21 cellular contexts compared by ENCODE assay signal in the genomic region with DNA sequence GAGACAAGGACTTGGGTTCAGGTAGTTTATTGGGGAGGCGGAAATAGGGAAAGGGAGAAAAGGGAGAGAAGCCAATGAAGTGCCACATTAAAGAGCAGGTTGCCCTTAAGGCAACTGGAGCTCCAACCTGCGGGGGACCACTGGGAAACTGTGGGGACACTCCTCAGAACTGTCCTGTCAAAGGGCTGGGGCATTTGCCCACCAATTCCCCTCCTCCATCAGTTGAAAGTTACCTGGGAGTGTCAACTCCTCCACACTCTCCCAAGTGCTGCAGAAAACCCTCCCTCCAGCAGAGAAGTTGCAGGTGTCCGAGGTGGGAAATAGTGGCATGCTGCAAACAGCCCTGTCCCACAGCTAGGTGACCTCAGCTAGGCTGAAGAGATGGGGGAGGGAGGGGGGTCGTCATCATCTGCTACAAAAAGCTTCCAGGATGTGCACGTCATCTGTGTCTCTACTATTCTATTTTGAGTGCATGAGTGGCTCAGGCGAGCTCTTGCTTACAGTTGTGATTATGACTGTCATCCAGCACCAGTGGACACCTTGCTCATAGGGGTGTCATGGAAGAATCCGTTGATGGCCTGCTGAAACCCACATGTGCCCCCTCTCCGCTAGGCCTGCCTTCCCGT. TPM values are rescaled to one million over a fixed set of nuclear protein-coding genes. Genes with fewer than 3 reads are reported as not detected.
DNase-seq lines count a peak whose midpoint lies in the region; ATAC-seq and TF ChIP-seq lines count a peak whose summit lies in the region.
"Had no signal": no experiment of that assay in that cellular context is flagged by ENCODE, and none has a peak within 500 bp of the region (broad histone marks: within the 10 kb centered on the region; RNA-seq: fewer than 3 reads in every experiment).

No MANE protein-coding gene starts in this region.

- peaks cover 0 to 72% of the 10 kb centered on the region in 2 experiments; a peak in 3 of 5 replicates for H3K9me3 Mint-ChIP-seq in H9
- peaks cover 4% of the 10 kb centered on the region; the same call in 1 of the 2 replicates for H3K9me3 Mint-ChIP-seq in WTC11
- H3K9me3 Mint-ChIP-seq: IgD-negative memory B cell had no signal

- H3K14ac ChIP-seq in H9 (ENCODE audit: insufficient read depth, low read length) = no peak overlapping the region
- H3K14ac ChIP-seq in neuronal stem cell (ENCODE audit: low read length) = no peak overlapping the region

- H4K91ac ChIP-seq in H9 (ENCODE audit: insufficient read length, low read depth, low read length) (no peak overlapping the region), neuronal stem cell (ENCODE audit: low read depth, low read length, poor library complexity) (no peak overlapping the region)

- H2AK5ac ChIP-seq in H9 (ENCODE audit: insufficient read length, low read length) (no peak overlapping the region), neuronal stem cell (ENCODE audit: low read depth, low read length) (no peak overlapping the region)

- H2BK5ac ChIP-seq in H9 (ENCODE audit: insufficient read length, low read length) = no peak overlapping the region
- no peak overlapping the region for H2BK5ac ChIP-seq in neuronal stem cell (ENCODE audit: low read length)

- no peak overlapping the region for H3K18ac ChIP-seq in H9 (ENCODE audit: insufficient read length, low read depth, low read length)
- no peak overlapping the region for H3K18ac ChIP-seq in neuronal stem cell (ENCODE audit: low read length)

- CTCF ChIA-PET in WTC11 (lab: Charles Lee) = interaction anchor here (1.1 to 2.5 kb wide), 7 partner anchors 9 to 96 kb away, joined by 4 to 15 read pairs (median 4); partner anchors contain the start of gene APLN

- no peak overlapping the region for H2BK15ac ChIP-seq in H9 (ENCODE audit: low read depth, low read length)
- no peak overlapping the region for H2BK15ac ChIP-seq in neuronal stem cell (ENCODE audit: low read length)

- H3K4ac ChIP-seq in H9 (ENCODE audit: low read depth, low read length) (no peak overlapping the region), neuronal stem cell (ENCODE audit: low read length) (no peak overlapping the region)

- no peak overlapping the region for H2AFZ ChIP-seq in H9 (ENCODE audit: low read length)
- H2AFZ ChIP-seq in neuronal stem cell (ENCODE audit: low read length) = no peak overlapping the region

- no peaks in the 10 kb centered on the region for H4K20me1 ChIP-seq in H9 (ENCODE audit: control insufficient read depth, insufficient read depth, insufficient read length)

- no peak overlapping the region for H3K23ac ChIP-seq in H9 (ENCODE audit: insufficient read length, low read depth, low read length)
- H3K23ac ChIP-seq in neuronal stem cell (ENCODE audit: low read depth, low read length, poor library complexity) = peak overlapping the region; percentile 65

- H3K27me3 ChIP-seq in H9 (ENCODE audit: insufficient read depth, low read length) = no peaks in the 10 kb centered on the region; the same call in 1 of the 2 replicates
- H3K27me3 ChIP-seq in neuronal stem cell (ENCODE audit: control insufficient read depth in 3 of 3, insufficient read depth in 3 of 3, low read depth in 1 of 3, low read length in 3 of 3) = peaks cover 0 to 16% (median 0%) of the 10 kb centered on the region in 3 experiments
- H3K27me3 ChIP-seq: Peyer's patch had no signal

- H3K4me1 ChIP-seq in H9 (ENCODE audit: insufficient read depth, low read length) (peaks cover 9% of the 10 kb centered on the region; the same call in 1 of the 2 replicates), neuronal stem cell (ENCODE audit: control insufficient read depth in 2 of 2, insufficient read depth in 1 of 2, low read depth in 1 of 2, low read length in 2 of 2) (no peaks in the 10 kb centered on the region)
- H3K4me1 ChIP-seq: HAP-1, Peyer's patch had no signal

- intact Hi-C loops in sciatic nerve (cut with DNase I) = no loop called here

- no CpG with 5 or more reads among the region's 9 CpGs for WGBS in H9 (ENCODE audit: extremely low coverage, insufficient read length, low lambda C conversion rate)
- no CpG with 5 or more reads among the region's 9 CpGs for WGBS in neuronal stem cell (ENCODE audit: extremely low coverage in 2 of 2, insufficient read length in 2 of 2, insufficient replicate concordance in 1 of 2), 2 donors

- TF ChIP-seq CTCF in H9 (conservative IDR thresholded peaks at IDR 0.05) (no peak), WTC11 (IDR thresholded peaks at IDR 0.05) (no peak)

- DNase-seq in DMS53 (lab: John Stamatoyannopoulos, UW) (peak; percentile 46), DMS53 treated with DMSO at 0.1 percent for 48 hours (lab: John Stamatoyannopoulos, UW; ENCODE audit: unreplicated experiment) (no peak), H9 (peak; percentile 26), WTC11 (ENCODE audit: low spot score) (no peak), neuronal stem cell (ENCODE audit: low spot score) (no peak), NCI-H1417 treated with DMSO at 0.1 percent for 48 hours (lab: John Stamatoyannopoulos, UW) (no peak), sciatic nerve (ENCODE audit: low spot score) (no peak)
- DNase-seq: 8988T, GF-D8, NCI-H1105 treated with DMSO at 0.1 percent for 48 hours, NCI-H1930, NCI-H2171 treated with DMSO at 0.1 percent for 48 hours, NCI-H446 treated with DMSO at 0.1 percent for 48 hours, NCI-H748 treated with DMSO at 0.1 percent for 48 hours, Peyer's patch, SHP77 treated with DMSO at 0.1 percent for 48 hours had no signal

- H3K27me3 Mint-ChIP-seq in H9 (ENCODE audit: low read depth) (peaks cover 36% of the 10 kb centered on the region), WTC11 (ENCODE audit: low read depth) (peaks cover 4% of the 10 kb centered on the region)

- POLR2A ChIA-PET in WTC11 (lab: Charles Lee) = no interaction called here

- H4K8ac ChIP-seq in H9 (replicated peaks; ENCODE audit: insufficient read length, low read depth, low read length) (no peak overlapping the region), neuronal stem cell (ENCODE audit: low read depth, low read length) (no peak overlapping the region)

- no peaks in the 10 kb centered on the region for H3K79me1 ChIP-seq in H9 (ENCODE audit: insufficient read depth, low read depth, low read length, poor library complexity, severe bottlenecking)
- no peaks in the 10 kb centered on the region for H3K79me1 ChIP-seq in neuronal stem cell (ENCODE audit: low read depth, low read length)

- H3K23me2 ChIP-seq in H9 (ENCODE audit: insufficient read length, low read depth, low read length, poor library complexity, severe bottlenecking) = no peaks in the 10 kb centered on the region

- H3K4me3 Mint-ChIP-seq in H9 (peak overlapping the region in 1 of 2 experiments; percentile 71; a peak in 3 of 5 replicates), WTC11 (peak overlapping the region; percentile 50)
- H3K4me3 Mint-ChIP-seq: IgD-negative memory B cell had no signal

- no peak overlapping the region for H3K4me3 ChIP-seq in neuronal stem cell (ENCODE audit: low read length in 2 of 2)
- H3K4me3 ChIP-seq: HAP-1, Peyer's patch had no signal

- ATAC-seq in WTC11 (peak; percentile 16; the same call in 1 of the 2 replicates), GM18870 (IDR thresholded peaks at IDR 0.05; ENCODE audit: unreplicated experiment) (no peak), sciatic nerve (no peak)

- no peak overlapping the region for H4K5ac ChIP-seq in H9 (ENCODE audit: insufficient read length, low read depth, low read length)

- H3K9ac ChIP-seq in H9 (ENCODE audit: extremely low read depth, insufficient read length, low read length) (no peak overlapping the region), neuronal stem cell (ENCODE audit: low read depth, low read length, poor library complexity) (no peak overlapping the region)

- H3K4me1 Mint-ChIP-seq in H9 = peaks cover 33 to 40% of the 10 kb centered on the region in 2 experiments
- peaks cover 48% of the 10 kb centered on the region for H3K4me1 Mint-ChIP-seq in WTC11
- H3K4me1 Mint-ChIP-seq: IgD-negative memory B cell had no signal

- no peak overlapping the region for H2BK120ac ChIP-seq in H9 (ENCODE audit: low read depth, low read length, poor library complexity, severe bottlenecking)
- no peak overlapping the region for H2BK120ac ChIP-seq in neuronal stem cell (ENCODE audit: low read depth, low read length)

- H3K27ac Mint-ChIP-seq in H9 = peak overlapping the region in 2 of 3 experiments; percentile 72 to 83; a peak in 3 of 7 replicates
- peak overlapping the region; percentile 79 for H3K27ac Mint-ChIP-seq in WTC11
- H3K27ac Mint-ChIP-seq: IgD-negative memory B cell had no signal

- H3T11ph ChIP-seq in H9 (ENCODE audit: low read length) = no peak overlapping the region

- no peaks in the 10 kb centered on the region for H3K79me2 ChIP-seq in H9 (ENCODE audit: insufficient read depth, low read length)

- H3K27ac ChIP-seq in H9 (ENCODE audit: insufficient read length, low read depth, low read length) (peak overlapping the region; percentile 36), neuronal stem cell (replicated peaks; ENCODE audit: low read length) (no peak overlapping the region)
- H3K27ac ChIP-seq: Peyer's patch had no signal

- H3K4me2 ChIP-seq in H9 (ENCODE audit: insufficient read depth, insufficient read length, low read length) (peak overlapping the region; percentile 27), neuronal stem cell (ENCODE audit: insufficient read depth, low read length, poor library complexity, severe bottlenecking) (no peak overlapping the region)

- no peaks in the 10 kb centered on the region for H3K36me3 ChIP-seq in neuronal stem cell (replicated peaks in 1 of 2; ENCODE audit: control insufficient read depth in 2 of 2, insufficient read depth in 2 of 2, low read length in 2 of 2)
- H3K36me3 ChIP-seq: HAP-1, Peyer's patch had no signal

- H2BK12ac ChIP-seq in H9 (ENCODE audit: insufficient read length, low read depth, low read length) (no peak overlapping the region), neuronal stem cell (ENCODE audit: low read length) (no peak overlapping the region)

- no peak overlapping the region for H2BK20ac ChIP-seq in H9 (ENCODE audit: low read depth, low read length, poor library complexity, severe bottlenecking)

- peaks cover 2 to 14% (median 5%) of the 10 kb centered on the region in 3 experiments; a peak in 4 of 7 replicates for H3K36me3 Mint-ChIP-seq in H9 (ENCODE audit: insufficient read depth in 1 of 3, low read depth in 3 of 3)
- H3K36me3 Mint-ChIP-seq in WTC11 = no peaks in the 10 kb centered on the region; the same call in 1 of the 2 replicates
- H3K36me3 Mint-ChIP-seq: IgD-negative memory B cell had no signal

- peaks cover 8% of the 10 kb centered on the region for H3K9me3 ChIP-seq in H9 (ENCODE audit: control insufficient read depth, low read depth, low read length)
- H3K9me3 ChIP-seq in neuronal stem cell (replicated peaks in 1 of 2; ENCODE audit: control insufficient read depth in 2 of 2, insufficient read depth in 1 of 2, low read depth in 1 of 2, low read length in 2 of 2) = no peaks in the 10 kb centered on the region
- H3K9me3 ChIP-seq: HAP-1, Peyer's patch had no signal

- no peak overlapping the region for H3K56ac ChIP-seq in H9 (ENCODE audit: insufficient read length, low read depth, low read length)

RNA-seq across cellular contexts. Expression of gene XPNPEP2, which starts 41.5 kb away (rescaled TPM):
- 0.11 TPM in 1 of 2 replicates, not detected in the other for total RNA-seq in H9 (2021)
- total RNA-seq in WTC11 (2021) = 0.05 to 0.11 TPM (median 0.07 TPM) in 3 replicates
- 0.29 TPM for polyA plus RNA-seq in neuronal stem cell (2013, experiment 1 of 2)
- 0.30 TPM for polyA plus RNA-seq in neuronal stem cell (2013, experiment 2 of 2)
- 6.6 TPM for total RNA-seq in sciatic nerve
- total RNA-seq: Daoy, LHCN-M2 had no signal

RNA-seq across cellular contexts. Expression of gene APLN, which starts 42.6 kb away (rescaled TPM):
- total RNA-seq in H9 (2021) (0.18 and 0.24 TPM in 2 replicates), WTC11 (2021) (2.5 to 4.2 TPM (median 2.6 TPM) in 3 replicates), sciatic nerve (1.3 TPM)
- 1.2 TPM for polyA plus RNA-seq in neuronal stem cell (2013, experiment 1 of 2)
- polyA plus RNA-seq in neuronal stem cell (2013, experiment 2 of 2) = 1.4 TPM
- polyA plus RNA-seq: IgD-negative memory B cell had no signal

Comparison
In these comparisons a context has a peak if more than half of its experiments do, and no peak if none do; other contexts are left out.
1. DNase-seq: peak in DMS53 (single experiment) and H9 (single experiment); none in DMS53 treated with DMSO at 0.1 percent for 48 hours (single experiment), WTC11 (single experiment), neuronal stem cell (single experiment), NCI-H1417 treated with DMSO at 0.1 percent for 48 hours (single experiment) and sciatic nerve (single experiment).